In the genomic region with DNA sequence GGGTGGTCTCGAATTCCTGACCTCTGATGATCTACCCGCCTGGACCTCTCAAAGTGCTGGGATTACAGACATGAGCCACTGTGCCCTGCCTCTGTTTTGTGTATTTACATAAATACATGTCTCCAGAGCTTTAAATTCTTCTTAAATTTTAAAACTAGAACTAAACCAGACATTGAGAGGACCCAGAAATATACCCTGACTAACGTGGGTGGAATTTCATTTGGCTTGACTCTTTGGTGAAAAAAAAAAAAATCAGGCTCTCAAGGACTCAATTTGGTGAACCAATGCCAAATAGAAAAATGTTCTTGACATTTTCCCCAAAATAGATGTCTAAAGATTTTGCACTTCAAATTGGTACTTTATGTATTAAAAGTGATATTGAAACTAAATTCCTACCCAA, we compare ENCODE assay signal across 13 cellular contexts. TPM values are rescaled to one million over a fixed set of nuclear protein-coding genes. Genes with fewer than 3 reads are reported as not detected.
A peak's percentile ranks its signal among the peaks of the same experiment; 100 is the strongest.
DNase-seq lines count a peak whose midpoint lies in the region; ATAC-seq, FAIRE-seq and TF ChIP-seq lines count a peak whose summit lies in the region.
"Had no signal": no experiment of that assay in that cellular context is flagged by ENCODE, and none has a peak within 500 bp of the region (broad histone marks: within the 10 kb centered on the region; RNA-seq: fewer than 3 reads in every experiment).

No MANE protein-coding gene starts in this region.

- H3K36me3 ChIP-seq in A673 (ENCODE audit: insufficient read depth, low read length, poor library complexity, severe bottlenecking) (no peaks in the 10 kb centered on the region), rectal smooth muscle tissue (ENCODE audit: control insufficient read depth, insufficient read depth, low read length) (no peaks in the 10 kb centered on the region)

- H3K4me3 ChIP-seq in A673 (ENCODE audit: low read depth, low read length, poor library complexity, severe bottlenecking), result no peak overlapping the region
- no peak overlapping the region for H3K4me3 ChIP-seq in rectal smooth muscle tissue (ENCODE audit: low read length)

- POLR2A ChIA-PET in A673 (lab: Charles Lee; ENCODE audit: low non-redundant PET) (no interaction called here), HEK293T (lab: Yijun Ruan, JAX) (interaction anchor here (0.6 kb wide), 1 partner anchor 14 kb away, joined by 3 read pairs; no protein-coding TSS in a partner anchor)

- no peaks in the 10 kb centered on the region for H3K9me3 ChIP-seq in A673 (ENCODE audit: low read depth, low read length, poor library complexity, severe bottlenecking)

- intact Hi-C loops in A673 (cut with micrococcal nuclease; ENCODE audit: unreplicated experiment), result no loop called here

- H3K4me1 ChIP-seq in A673 (ENCODE audit: insufficient read depth, low read length, poor library complexity, severe bottlenecking), result peaks cover 32% of the 10 kb centered on the region
- peaks cover 27% of the 10 kb centered on the region for H3K4me1 ChIP-seq in rectal smooth muscle tissue (ENCODE audit: control insufficient read depth, insufficient read depth, low read length)

- no peak for ATAC-seq in HG03039 (IDR thresholded peaks at IDR 0.05; ENCODE audit: unreplicated experiment)

- CTCF ChIA-PET in A673 (lab: Charles Lee), result no interaction called here
- CTCF ChIA-PET in HEK293T (lab: Yijun Ruan, JAX), result no interaction called here

- H3K27ac ChIP-seq in A673 (ENCODE audit: low read depth, low read length, poor library complexity, severe bottlenecking) (peak overlapping the region; percentile 78), rectal smooth muscle tissue (ENCODE audit: low read depth, low read length) (peak overlapping the region; percentile 7)

- no peak overlapping the region for H3K9ac ChIP-seq in rectal smooth muscle tissue (ENCODE audit: low read length)

- BruUV-seq in A673 (replicated peaks; lab: Mats Ljungman, UMichigan), result no TSS peak

- no peak for TF ChIP-seq CTCF in A673 (conservative IDR thresholded peaks at IDR 0.05; ENCODE audit: low read depth, low read length)

- DNase-seq in A673 (ENCODE audit: low spot score) (no peak), LHCN-M2 (ENCODE audit: low read depth) (peak; percentile 56), NCI-H1436 treated with DMSO at 0.1 percent for 48 hours (lab: John Stamatoyannopoulos, UW) (no peak), HEK293T (ENCODE audit: extremely low spot score) (no peak)
- DNase-seq in stimulated activated CD4-positive, alpha-beta T cell treated with anti-CD3 and anti-CD28 coated beads, Interleukin-2, amount 100 ng/mL, for 24 hours, result no peak
- DNase-seq: activated naive CD4-positive, alpha-beta T cell treated with anti-CD3 and anti-CD28 coated beads, Interleukin-2, amount 10 ng/mL, durations not matched to agents 7 days and 5 days; caudate nucleus; NCI-H82; T-helper 1 cell had no signal

- H3K27me3 ChIP-seq in A673 (replicated peaks; ENCODE audit: insufficient read depth, low read depth, low read length, poor library complexity) (no peaks in the 10 kb centered on the region), rectal smooth muscle tissue (ENCODE audit: control insufficient read depth, insufficient read depth, low read length) (no peaks in the 10 kb centered on the region)

- peak; percentile 21 for FAIRE-seq in colon (lab: Jason Lieb, UNC)
- FAIRE-seq: HTR-8/SVneo had no signal

TF ChIP-seq in HEK293T, 16 proteins besides CTCF, POLR2A, EP300 and RAD21:
- TF ChIP-seq FOXK2 (IDR thresholded peaks at IDR 0.05) (no peak), ELF4 (IDR thresholded peaks at IDR 0.05) (no peak), SP1 (IDR thresholded peaks at IDR 0.05) (no peak), NFRKB (IDR thresholded peaks at IDR 0.05) (no peak), BHLHE40 (IDR thresholded peaks at IDR 0.05; ENCODE audit: borderline replicate concordance) (no peak), TARDBP (IDR thresholded peaks at IDR 0.05) (no peak), LEF1 (IDR thresholded peaks at IDR 0.05; ENCODE audit: borderline replicate concordance) (no peak), ZNF384 (IDR thresholded peaks at IDR 0.05) (no peak), L3MBTL2 (conservative IDR thresholded peaks at IDR 0.05) (no peak), SUZ12 (IDR thresholded peaks at IDR 0.05) (no peak), HDGF (IDR thresholded peaks at IDR 0.05; ENCODE audit: borderline replicate concordance) (no peak)

RNA-seq across cellular contexts. Expression of a gene that starts 16.6 kb away (rescaled TPM):
- 30.4 and 40.3 TPM in 2 replicates for total RNA-seq in A673 (2021)
- 55.0 and 55.7 TPM in 2 replicates for total RNA-seq in LHCN-M2 (2014; rRNA removed)
- 13.9 TPM for polyA plus RNA-seq in LHCN-M2 (2012)

RNA-seq across cellular contexts. Expression of a gene that starts 21.4 kb away (rescaled TPM):
- 52.2 and 78.4 TPM in 2 replicates for total RNA-seq in A673 (2021)
- total RNA-seq in LHCN-M2 (2014; rRNA removed), result 105 and 119 TPM in 2 replicates
- 236 TPM for polyA plus RNA-seq in LHCN-M2 (2012)
